9 cellular contexts compared by ENCODE assay signal in the genomic region with DNA sequence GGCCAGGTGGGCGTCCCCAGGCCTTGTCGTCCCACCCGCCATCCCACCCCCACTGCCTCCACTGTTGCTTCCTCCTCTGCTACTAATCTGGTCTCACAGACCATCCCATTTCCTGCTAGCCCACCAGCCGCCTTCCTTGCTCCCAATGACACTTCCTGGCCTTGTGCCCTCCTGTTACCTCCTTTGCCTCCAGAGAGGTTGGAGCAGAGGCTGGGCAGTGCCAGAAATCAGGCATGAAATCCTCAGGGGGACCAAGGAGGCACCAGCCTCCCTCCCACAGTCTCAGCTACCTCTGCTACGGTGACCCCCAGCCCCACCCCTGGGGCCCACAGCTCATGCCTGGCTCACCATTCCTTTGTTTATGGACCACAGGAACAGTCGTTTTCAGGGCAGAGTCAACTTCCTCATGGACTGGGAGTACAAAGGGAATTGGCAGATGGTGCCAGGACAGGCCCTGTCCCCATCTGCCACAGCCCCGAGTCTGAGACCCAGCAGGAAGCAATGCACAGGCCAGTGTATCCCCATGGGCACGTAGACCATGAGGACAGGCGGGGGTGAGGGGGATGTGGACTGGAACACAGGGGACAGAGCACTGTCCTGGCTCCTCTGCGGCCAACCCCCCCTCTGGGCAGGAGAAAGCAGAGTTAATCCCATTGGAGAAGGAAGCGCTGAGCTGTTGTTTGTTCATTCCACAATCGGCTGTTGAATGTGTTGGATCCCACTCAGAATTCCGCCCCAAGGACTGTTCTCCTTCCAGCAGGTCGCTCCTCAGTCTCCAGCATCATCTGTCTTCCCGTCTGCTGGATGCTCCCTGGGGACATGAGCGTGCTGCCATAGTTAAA. TPM values are rescaled to one million over a fixed set of nuclear protein-coding genes. Genes with fewer than 3 reads are reported as not detected.
DNase-seq lines count a peak whose midpoint lies in the region; ATAC-seq, FAIRE-seq and TF ChIP-seq lines count a peak whose summit lies in the region.
"Had no signal": no experiment of that assay in that cellular context is flagged by ENCODE, and none has a peak within 500 bp of the region (broad histone marks: within the 10 kb centered on the region; RNA-seq: fewer than 3 reads in every experiment).

No MANE protein-coding gene starts in this region.

- H3K27ac ChIP-seq in testis = peak overlapping the region in 1 of 2 donors; percentile 39

- H3K4me3 ChIP-seq in MG63 = no peak overlapping the region
- no peak overlapping the region for H3K4me3 ChIP-seq in bronchial epithelial cell (ENCODE audit: low read depth, low read length)
- no peak overlapping the region for H3K4me3 ChIP-seq in testis
- H3K4me3 ChIP-seq: dorsolateral prefrontal cortex had no signal

- no peak for TF ChIP-seq CTCF in bronchial epithelial cell (IDR thresholded peaks at IDR 0.05; ENCODE audit: insufficient read depth, low read length, severe bottlenecking)
- TF ChIP-seq CTCF in testis (IDR thresholded peaks at IDR 0.05) = no peak

- H3K9me3 ChIP-seq in MG63 (no peaks in the 10 kb centered on the region), testis (no peaks in the 10 kb centered on the region)

- no peak for TF ChIP-seq POLR2A in testis (IDR thresholded peaks at IDR 0.05)

- WGBS in testis, 2 donors = 60 to 63% methylated on average over 16 of the region's 16 CpGs

- no peak for FAIRE-seq in bronchial epithelial cell (lab: Jason Lieb, UNC)

- H3K4me1 ChIP-seq in testis = peaks cover 20% of the 10 kb centered on the region

- peak; percentile 44 for DNase-seq in MG63
- DNase-seq in bronchial epithelial cell (ENCODE audit: low read depth) = peak; percentile 58
- no peak for DNase-seq in left lobe of liver (ENCODE audit: low spot score)
- peak; percentile 79 for DNase-seq in testis
- no peak for DNase-seq in activated naive CD4-positive, alpha-beta T cell treated with anti-CD3 and anti-CD28 coated beads, Interleukin-2, amount 50 U/mL, for 16 hours
- DNase-seq in stimulated activated CD4-positive, alpha-beta T cell treated with anti-CD3 and anti-CD28 coated beads, Interleukin-4, amount 100 ng/mL, for 24 hours = no peak
- DNase-seq in SHP77 (lab: John Stamatoyannopoulos, UW) = no peak

- peak; percentile 16 for ATAC-seq in left lobe of liver
- no peak for ATAC-seq in HG03196 (IDR thresholded peaks at IDR 0.05; ENCODE audit: unreplicated experiment)

- no peaks in the 10 kb centered on the region for H3K27me3 ChIP-seq in MG63
- H3K27me3 ChIP-seq in bronchial epithelial cell (ENCODE audit: control insufficient read depth, insufficient read depth, low read length) = no peaks in the 10 kb centered on the region
- H3K27me3 ChIP-seq in testis = no peaks in the 10 kb centered on the region

- no peaks in the 10 kb centered on the region for H3K36me3 ChIP-seq in MG63
- no peaks in the 10 kb centered on the region for H3K36me3 ChIP-seq in bronchial epithelial cell (ENCODE audit: control insufficient read depth, insufficient read depth, low read length)
- no peaks in the 10 kb centered on the region for H3K36me3 ChIP-seq in testis (ENCODE audit: low read depth, missing control alignments)

- intact Hi-C loops in testis (cut with DNase I; ENCODE audit: low total_unique reads) = loop anchor here (10.0 kb wide), 1 partner anchor 120 kb away; no protein-coding TSS in a partner anchor

RNA-seq across cellular contexts. Expression of a gene that starts 2.2 kb away (rescaled TPM):
- total RNA-seq in MG63 (2014; rRNA removed; shearing (Covaris generic); ENCODE audit: low replicate concordance) = 0.20 and 1.8 TPM in 2 replicates
- total RNA-seq in bronchial epithelial cell (not detected in 2 replicates), left lobe of liver (13.5 TPM), testis (10 to 100 TPM; 22.1 to 40.6 TPM)
- polyA plus RNA-seq in testis (ENCODE audit: insufficient read depth, low read depth, low replicate concordance) = 23.8 TPM

Comparison
In these comparisons a context has a peak if more than half of its experiments do, and no peak if none do; other contexts are left out.
1. DNase-seq: peak in MG63 (single experiment), bronchial epithelial cell (single experiment) and testis (single experiment); none in left lobe of liver (single experiment), activated naive CD4-positive, alpha-beta T cell treated with anti-CD3 and anti-CD28 coated beads, Interleukin-2, amount 50 U/mL, for 16 hours (single experiment), stimulated activated CD4-positive, alpha-beta T cell treated with anti-CD3 and anti-CD28 coated beads, Interleukin-4, amount 100 ng/mL, for 24 hours (single experiment) and SHP77 (0 of 2).